Comparison of ENCODE assay signal across 8 cellular contexts in genomic region chr4:47933798-47934197, GRCh38. TPM values are rescaled to one million over a fixed set of nuclear protein-coding genes. Genes with fewer than 3 reads are reported as not detected.
A peak's percentile ranks its signal among the peaks of the same experiment; 100 is the strongest.
DNase-seq lines count a peak whose midpoint lies in the region; ATAC-seq and TF ChIP-seq lines count a peak whose summit lies in the region.
"Had no signal": no experiment of that assay in that cellular context is flagged by ENCODE, and none has a peak within 500 bp of the region (broad histone marks: within the 10 kb centered on the region; RNA-seq: fewer than 3 reads in every experiment).

No MANE protein-coding gene starts in this region.

- ATAC-seq in GM21619 (IDR thresholded peaks at IDR 0.05; ENCODE audit: unreplicated experiment) (peak; percentile 71), left colon (peak; percentile 62)
- ATAC-seq in stimulated activated memory B cell treated with anti-CD40 and anti-IgM and Interleukin-4, amounts not matched to agents 10 μg/mL and 1 μg/mL and 100 μg/mL, for 72 hours, result no peak

- H3K27ac ChIP-seq in brain microvascular endothelial cell, result no peak overlapping the region
- H3K27ac ChIP-seq: skin epidermis had no signal

- H3K36me3 Mint-ChIP-seq in stimulated activated memory B cell treated with anti-CD40 and anti-IgM and Interleukin-4, amounts not matched to agents 10 μg/mL and 1 μg/mL and 100 μg/mL, for 72 hours, result no peaks in the 10 kb centered on the region

- H3K27me3 ChIP-seq in brain microvascular endothelial cell (replicated peaks), result no peaks in the 10 kb centered on the region

- H3K27ac Mint-ChIP-seq in stimulated activated memory B cell treated with anti-CD40 and anti-IgM and Interleukin-4, amounts not matched to agents 10 μg/mL and 1 μg/mL and 100 μg/mL, for 72 hours, result no peak overlapping the region

- intact Hi-C loops in left colon (cut with DNase I, micrococcal nuclease), result loop anchor here in 1 of 2 donors (10.0 kb wide), 1 partner anchor 249 kb away; no protein-coding TSS in a partner anchor

- peaks cover 12% of the 10 kb centered on the region for H3K4me1 Mint-ChIP-seq in stimulated activated memory B cell treated with anti-CD40 and anti-IgM and Interleukin-4, amounts not matched to agents 10 μg/mL and 1 μg/mL and 100 μg/mL, for 72 hours

- DNase-seq in EL (peak; percentile 40), NCI-H1694 treated with DMSO at 0.1 percent for 48 hours (lab: John Stamatoyannopoulos, UW) (peak; percentile 39), brain microvascular endothelial cell (no peak), left colon (no peak)
- DNase-seq in activated naive CD4-positive, alpha-beta T cell (lab: John Stamatoyannopoulos, UW), result no peak

- no peaks in the 10 kb centered on the region for H3K36me3 ChIP-seq in brain microvascular endothelial cell (replicated peaks)

- H3K4me3 Mint-ChIP-seq in stimulated activated memory B cell treated with anti-CD40 and anti-IgM and Interleukin-4, amounts not matched to agents 10 μg/mL and 1 μg/mL and 100 μg/mL, for 72 hours, result no peak overlapping the region

- H3K9me3 Mint-ChIP-seq in stimulated activated memory B cell treated with anti-CD40 and anti-IgM and Interleukin-4, amounts not matched to agents 10 μg/mL and 1 μg/mL and 100 μg/mL, for 72 hours, result no peaks in the 10 kb centered on the region

- peak; percentile 34 for TF ChIP-seq CTCF in brain microvascular endothelial cell (IDR thresholded peaks at IDR 0.05; ENCODE audit: low read depth, low read length, missing control alignments)

- in situ Hi-C loops in brain microvascular endothelial cell (cut with HindIII; ENCODE audit: low pct_ligation_motif_present, low sequenced_read_pairs), result no loop called here

- H3K27me3 Mint-ChIP-seq in stimulated activated memory B cell treated with anti-CD40 and anti-IgM and Interleukin-4, amounts not matched to agents 10 μg/mL and 1 μg/mL and 100 μg/mL, for 72 hours, result no peaks in the 10 kb centered on the region

- H3K4me3 ChIP-seq in brain microvascular endothelial cell (ENCODE audit: low read depth, low read length), result no peak overlapping the region
- H3K4me3 ChIP-seq: skin epidermis had no signal

RNA-seq across cellular contexts. Expression of gene NFXL1, which starts 19.4 kb away (rescaled TPM):
- 10 to 100 TPM; 11.1 to 12.9 TPM for total RNA-seq in left colon

Comparison
In these comparisons a context has a peak if more than half of its experiments do, and no peak if none do; other contexts are left out.
1. DNase-seq: peak in EL (single experiment) and NCI-H1694 treated with DMSO at 0.1 percent for 48 hours (single experiment); none in brain microvascular endothelial cell (single experiment), left colon (0 of 2) and activated naive CD4-positive, alpha-beta T cell (0 of 4).